1 cellular context compared by ENCODE assay signal in genomic region chr1:1359316-1359667, GRCh38.
TF ChIP-seq lines count a peak whose summit lies in the region.

No MANE protein-coding gene starts in this region.

TF ChIP-seq in H1, 55 proteins besides CTCF, POLR2A, EP300 and RAD21:
- TF ChIP-seq PHF8 (conservative IDR thresholded peaks at IDR 0.05; ENCODE audit: low read depth, low read length) (no peak), TEAD4 (IDR thresholded peaks at IDR 0.05; ENCODE audit: low read depth, low read length) (no peak), ATF2 (IDR thresholded peaks at IDR 0.05; ENCODE audit: low read length) (no peak), CHD1 (IDR thresholded peaks at IDR 0.05; ENCODE audit: low read depth, low read length) (no peak), SRF (IDR thresholded peaks at IDR 0.05; ENCODE audit: low read depth, low read length) (no peak)
